Comparison of ENCODE assay signal across 13 cellular contexts in the genomic region with DNA sequence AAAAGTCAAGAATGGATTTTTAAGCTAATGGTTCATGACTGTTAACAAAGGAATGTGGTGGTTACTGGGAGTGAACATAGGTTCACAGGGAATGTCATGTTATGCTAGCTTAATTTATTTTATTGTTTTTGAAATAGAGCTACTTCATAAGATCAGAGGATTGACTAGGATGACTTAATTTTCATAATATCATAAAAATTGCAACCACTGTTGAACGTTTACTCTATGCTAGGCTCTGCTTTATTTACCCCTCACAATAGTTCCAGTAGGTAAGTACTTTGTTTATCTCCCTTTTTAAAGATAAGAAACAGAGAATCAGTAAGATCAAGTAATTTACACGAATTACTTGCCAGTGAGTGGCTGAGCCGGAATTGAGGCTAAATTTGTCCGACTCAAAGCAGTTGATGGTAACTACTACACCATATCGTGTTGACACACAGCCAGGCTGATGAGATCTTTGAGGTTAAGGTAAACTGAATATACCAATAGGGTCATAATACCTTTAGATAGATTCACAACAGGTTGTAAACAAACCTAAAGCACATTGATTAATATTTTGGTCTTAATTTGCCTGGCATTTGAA.
A peak's percentile ranks its signal among the peaks of the same experiment; 100 is the strongest.
DNase-seq lines count a peak whose midpoint lies in the region; ATAC-seq and TF ChIP-seq lines count a peak whose summit lies in the region.
"Had no signal": no experiment of that assay in that cellular context is flagged by ENCODE, and none has a peak within 500 bp of the region (broad histone marks: within the 10 kb centered on the region; RNA-seq: fewer than 3 reads in every experiment).

No MANE protein-coding gene starts in this region.

- H4K20me1 ChIP-seq in SK-N-SH (ENCODE audit: insufficient read depth), result no peaks in the 10 kb centered on the region

- ATAC-seq in HG02798 (IDR thresholded peaks at IDR 0.05; ENCODE audit: poor library complexity, unreplicated experiment) (no peak), GM18511 (IDR thresholded peaks at IDR 0.05; ENCODE audit: unreplicated experiment) (no peak)

- H3K9me2 ChIP-seq in SK-N-SH, result no peaks in the 10 kb centered on the region

- H3K4me2 ChIP-seq in SK-N-SH, result peak overlapping the region; percentile 64; the same call in 1 of the 2 replicates

- no peak overlapping the region for H2AFZ ChIP-seq in SK-N-SH (ENCODE audit: low read depth)

- H3K27me3 ChIP-seq in SK-N-SH (ENCODE audit: insufficient read depth), result no peaks in the 10 kb centered on the region

- H3K79me2 ChIP-seq in SK-N-SH (ENCODE audit: insufficient read depth), result no peaks in the 10 kb centered on the region

- H3K27ac ChIP-seq in SK-N-SH (ENCODE audit: low read depth in 2 of 2, low read length in 1 of 2) (peak overlapping the region; percentile 81 to 91), substantia nigra (ENCODE audit: low read depth, low read length, poor library complexity, severe bottlenecking) (no peak overlapping the region)
- H3K27ac ChIP-seq: thoracic aorta had no signal

- CTCF ChIA-PET in SK-N-SH (lab: Yijun Ruan, JAX), result no interaction called here

- peaks cover 0 to 10% of the 10 kb centered on the region in 2 experiments for H3K4me1 ChIP-seq in SK-N-SH (ENCODE audit: control insufficient read depth in 1 of 2, insufficient read depth in 2 of 2, low read depth in 1 of 2, low read length in 1 of 2)

- POLR2A ChIA-PET in SK-N-SH (lab: Yijun Ruan, JAX), result no interaction called here

- no peaks in the 10 kb centered on the region for H3K9me3 ChIP-seq in SK-N-SH
- H3K9me3 ChIP-seq: thoracic aorta had no signal

- TF ChIP-seq EP300 in SK-N-SH (IDR thresholded peaks at IDR 0.05; ENCODE audit: borderline replicate concordance in 1 of 2, low read depth in 1 of 2, low read length in 1 of 2), result peak; percentile 11 to 59; a peak in 2 of 4 replicates

- no peak for TF ChIP-seq CTCF in SK-N-SH (IDR thresholded peaks at IDR 0.05)
- no peak for TF ChIP-seq CTCF in fibroblast of mammary gland (conservative IDR thresholded peaks at IDR 0.05; ENCODE audit: control insufficient read depth, insufficient read depth, low read depth, low read length)

- peak overlapping the region; percentile 57; the same call in 1 of the 2 replicates for H3K9ac ChIP-seq in SK-N-SH

- peaks cover 26% of the 10 kb centered on the region for H3F3A ChIP-seq in SK-N-SH (replicated peaks; ENCODE audit: insufficient read depth)

- H3K4me3 ChIP-seq in SK-N-SH (ENCODE audit: low read depth in 2 of 2, low read length in 1 of 2) (no peak overlapping the region), fibroblast of mammary gland (ENCODE audit: control insufficient read depth, low read depth, low read length) (no peak overlapping the region)
- H3K4me3 ChIP-seq: thoracic aorta had no signal

- no peaks in the 10 kb centered on the region for H3K36me3 ChIP-seq in SK-N-SH (replicated peaks in 1 of 2; ENCODE audit: control insufficient read depth in 1 of 2, insufficient read depth in 2 of 2, low read length in 1 of 2)
- H3K36me3 ChIP-seq: thoracic aorta had no signal

- TF ChIP-seq RAD21 in SK-N-SH (IDR thresholded peaks at IDR 0.05; ENCODE audit: low read length), result no peak

- 24% methylated on average over 5 of the region's 5 CpGs for WGBS in SK-N-SH (ENCODE audit: low lambda C conversion rate)

- peak; percentile 94 for DNase-seq in ELR (ENCODE audit: low read depth)
- DNase-seq in SK-N-SH, result peak; percentile 8
- peak; percentile 88 for DNase-seq in fibroblast of mammary gland (ENCODE audit: low read depth)
- DNase-seq in pulmonary artery endothelial cell (ENCODE audit: low read depth, low spot score), result peak; percentile 54
- DNase-seq in substantia nigra (lab: John Stamatoyannopoulos, UW), result no peak
- DNase-seq in cerebellum (ENCODE audit: low spot score), result no peak
- DNase-seq: activated T-cell treated with anti-CD3 and anti-CD28 coated beads for 4 hours; cerebellar nuclear complex; NK-92 treated with Interleukin-12 subunit alpha and Interleukin-12 subunit beta, amount 100 ng/mL, for 24 hours; stimulated activated CD4-positive, alpha-beta T cell treated with anti-CD3 and anti-CD28 coated beads, Interleukin-4, amount 100 ng/mL, for 24 hours had no signal

TF ChIP-seq in SK-N-SH, 30 proteins besides CTCF, POLR2A, EP300 and RAD21:
- TF ChIP-seq NFIC (IDR thresholded peaks at IDR 0.05; ENCODE audit: borderline replicate concordance) (peak; percentile 17; the same call in 1 of the 2 replicates), JUND (IDR thresholded peaks at IDR 0.05) (peak; percentile 68), FOSL2 (IDR thresholded peaks at IDR 0.05; ENCODE audit: borderline replicate concordance, low read depth) (peak; percentile 66; the same call in 1 of the 2 replicates), NRF1 (IDR thresholded peaks at IDR 0.05; ENCODE audit: low read depth, low read length) (no peak), CHD2 (IDR thresholded peaks at IDR 0.05; ENCODE audit: low read length, partially characterized antibody) (no peak), RXRA (IDR thresholded peaks at IDR 0.05; ENCODE audit: borderline replicate concordance, low read depth) (peak; percentile 56), POLR2AphosphoS5 (IDR thresholded peaks at IDR 0.05; ENCODE audit: low read depth, low read length) (peak; percentile 17; the same call in 1 of the 2 replicates), TEAD4 (IDR thresholded peaks at IDR 0.05; ENCODE audit: borderline replicate concordance, insufficient read depth) (peak; percentile 58; the same call in 1 of the 2 replicates), TCF12 (IDR thresholded peaks at IDR 0.05) (peak; percentile 67)
- TF ChIP-seq, protein P1, sequence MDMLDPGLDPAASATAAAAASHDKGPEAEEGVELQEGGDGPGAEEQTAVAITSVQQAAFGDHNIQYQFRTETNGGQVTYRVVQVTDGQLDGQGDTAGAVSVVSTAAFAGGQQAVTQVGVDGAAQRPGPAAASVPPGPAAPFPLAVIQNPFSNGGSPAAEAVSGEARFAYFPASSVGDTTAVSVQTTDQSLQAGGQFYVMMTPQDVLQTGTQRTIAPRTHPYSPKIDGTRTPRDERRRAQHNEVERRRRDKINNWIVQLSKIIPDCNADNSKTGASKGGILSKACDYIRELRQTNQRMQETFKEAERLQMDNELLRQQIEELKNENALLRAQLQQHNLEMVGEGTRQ (IDR thresholded peaks at IDR 0.05; ENCODE audit: borderline replicate concordance, low read depth, low read length), result no peak
- TF ChIP-seq, protein P2, sequence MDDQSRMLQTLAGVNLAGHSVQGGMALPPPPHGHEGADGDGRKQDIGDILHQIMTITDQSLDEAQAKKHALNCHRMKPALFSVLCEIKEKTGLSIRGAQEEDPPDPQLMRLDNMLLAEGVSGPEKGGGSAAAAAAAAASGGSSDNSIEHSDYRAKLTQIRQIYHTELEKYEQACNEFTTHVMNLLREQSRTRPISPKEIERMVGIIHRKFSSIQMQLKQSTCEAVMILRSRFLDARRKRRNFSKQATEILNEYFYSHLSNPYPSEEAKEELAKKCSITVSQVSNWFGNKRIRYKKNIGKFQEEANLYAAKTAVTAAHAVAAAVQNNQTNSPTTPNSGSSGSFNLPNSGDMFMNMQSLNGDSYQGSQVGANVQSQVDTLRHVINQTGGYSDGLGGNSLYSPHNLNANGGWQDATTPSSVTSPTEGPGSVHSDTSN (IDR thresholded peaks at IDR 0.05), result peak; percentile 69

Comparison
In these comparisons a context has a peak if more than half of its experiments do, and no peak if none do; other contexts are left out.
1. DNase-seq: peak in ELR (single experiment), SK-N-SH (single experiment), fibroblast of mammary gland (single experiment) and pulmonary artery endothelial cell (single experiment); none in substantia nigra (0 of 49) and cerebellum (single experiment).